1 cellular context compared by ENCODE assay signal in genomic region chr17:82236142-82236971, GRCh38.
TF ChIP-seq lines count a peak whose summit lies in the region.

No MANE protein-coding gene starts in this region.

TF ChIP-seq in HEK293, 187 proteins besides CTCF, POLR2A, EP300 and RAD21 (continued from another document):
- TF ChIP-seq ZNF280C (tag by site-specific recombination; IDR thresholded peaks at IDR 0.05) (no peak), ZSCAN30 (tag by site-specific recombination; IDR thresholded peaks at IDR 0.05) (peak; percentile 83), ZNF335 (tag by site-specific recombination; conservative IDR thresholded peaks at IDR 0.05) (no peak), ZNF510 (tag by site-specific recombination; IDR thresholded peaks at IDR 0.05; ENCODE audit: insufficient replicate concordance) (no peak), PBX3 (CRISPR knock-in tag; IDR thresholded peaks at IDR 0.05) (no peak), ZNF623 (tag by site-specific recombination; IDR thresholded peaks at IDR 0.05) (no peak), ZNF76 (tag by site-specific recombination; IDR thresholded peaks at IDR 0.05; ENCODE audit: borderline replicate concordance, low read depth) (peak; percentile 43; the same call in 1 of the 2 replicates), ZEB2 (tag by site-specific recombination; IDR thresholded peaks at IDR 0.05) (peak; percentile 40; the same call in 1 of the 2 replicates), ZSCAN4 (tag by site-specific recombination; IDR thresholded peaks at IDR 0.05) (no peak), ZBTB6 (tag by site-specific recombination; IDR thresholded peaks at IDR 0.05) (peak; percentile 76), REST (tag by site-specific recombination; IDR thresholded peaks at IDR 0.05) (0 out of 2 replicates have a peak, but pooled peaks have one; percentile 34), ZNF366 (tag by site-specific recombination; conservative IDR thresholded peaks at IDR 0.05) (no peak), ZNF561 (tag by site-specific recombination; IDR thresholded peaks at IDR 0.05; ENCODE audit: borderline replicate concordance) (peak; percentile 50; the same call in 1 of the 2 replicates), ELK4 (IDR thresholded peaks at IDR 0.05; ENCODE audit: borderline replicate concordance, low read depth, low read length) (no peak), TSHZ1 (tag by site-specific recombination; IDR thresholded peaks at IDR 0.05; ENCODE audit: borderline replicate concordance) (no peak), SP2 (tag by site-specific recombination; IDR thresholded peaks at IDR 0.05) (0 out of 2 replicates have a peak, but pooled peaks have one; percentile 13), ZNF155 (tag by site-specific recombination; IDR thresholded peaks at IDR 0.05) (no peak)
